25 cellular contexts compared by ENCODE assay signal in the genomic region with DNA sequence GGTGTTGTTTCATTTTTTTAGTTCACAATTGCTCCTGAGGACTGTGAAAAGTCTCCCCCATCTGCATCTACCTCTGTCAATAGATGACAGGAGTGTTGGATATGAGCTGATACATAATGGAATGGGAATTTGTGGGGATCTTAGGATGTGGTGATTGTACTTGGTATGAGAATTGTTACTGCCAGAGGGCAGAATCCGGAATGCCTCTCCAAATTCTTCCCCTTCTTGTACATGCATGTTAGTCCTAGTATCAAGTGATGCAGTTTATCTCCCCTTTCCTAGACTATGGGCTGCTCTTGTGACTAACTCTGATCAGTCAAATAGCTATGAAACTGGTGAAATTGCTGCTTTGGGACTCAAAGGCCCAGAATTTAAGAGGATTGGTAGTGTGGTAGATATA. TPM values are rescaled to one million over a fixed set of nuclear protein-coding genes. Genes with fewer than 3 reads are reported as not detected.
"Had no signal": no experiment of that assay in that cellular context is flagged by ENCODE, and none has a peak within 500 bp of the region (broad histone marks: within the 10 kb centered on the region; RNA-seq: fewer than 3 reads in every experiment).

No MANE protein-coding gene starts in this region.

- H3K27ac Mint-ChIP-seq: naive thymus-derived CD4-positive, alpha-beta T cell; natural killer cell treated with Interleukin-12 subunit alpha and Interleukin-12 subunit beta and Interleukin-15 and Interleukin-18, amount 100 ng/mL, for 72 hours; progenitor cell of endocrine pancreas; stimulated activated naive B cell treated with anti-CD40 and anti-IgM and Interleukin-4, amounts not matched to agents 10 μg/mL and 1 μg/mL and 100 μg/mL, for 72 hours; type B pancreatic cell had no signal

- H3K4me3 ChIP-seq: hepatocyte, left ventricle myocardium inferior, lung, mucosa of descending colon, pancreas, right atrium auricular region, skin epidermis, suprapubic skin, thoracic aorta, tibial artery, uterus had no signal

- ATAC-seq: mucosa of descending colon; naive thymus-derived CD4-positive, alpha-beta T cell; natural killer cell treated with Interleukin-12 subunit alpha and Interleukin-12 subunit beta and Interleukin-15 and Interleukin-18, amount 100 ng/mL, for 72 hours; pancreas; sciatic nerve; stimulated activated naive B cell treated with anti-CD40 and anti-IgM and Interleukin-4, amounts not matched to agents 10 μg/mL and 1 μg/mL and 100 μg/mL, for 72 hours; stimulated activated naive CD8-positive, alpha-beta T cell treated with anti-CD3 and anti-CD28 coated beads, Interleukin-15, Interleukin-2, amounts not matched to agents 100 U/mL and 50 U/mL, for 24 hours had no signal

- H3K4me3 Mint-ChIP-seq: naive thymus-derived CD4-positive, alpha-beta T cell; natural killer cell treated with Interleukin-12 subunit alpha and Interleukin-12 subunit beta and Interleukin-15 and Interleukin-18, amount 100 ng/mL, for 72 hours; stimulated activated naive B cell treated with anti-CD40 and anti-IgM and Interleukin-4, amounts not matched to agents 10 μg/mL and 1 μg/mL and 100 μg/mL, for 72 hours; type B pancreatic cell had no signal

- H3K9me3 ChIP-seq: mucosa of descending colon, pancreas, right atrium auricular region, suprapubic skin, thoracic aorta, tibial artery, uterus had no signal

- FAIRE-seq: pancreas had no signal

- H3K4me1 ChIP-seq: left ventricle myocardium inferior, pancreas, right atrium auricular region, suprapubic skin, tibial artery, uterus had no signal

- H3K9me3 Mint-ChIP-seq: type B pancreatic cell had no signal

- H3K4me2 ChIP-seq: hepatocyte had no signal

- DNase-seq: islet precursor cell; left ventricle myocardium inferior; midbrain; mucosa of descending colon; naive thymus-derived CD4-positive, alpha-beta T cell; nucleus accumbens; pancreas; stimulated activated CD4-positive, alpha-beta T cell treated with anti-CD3 and anti-CD28 coated beads, Interleukin-12 subunit alpha, Interleukin-12 subunit beta, amount 100 ng/mL, for 4 hours; stimulated activated CD4-positive, alpha-beta T cell treated with anti-CD3 and anti-CD28 coated beads, Interleukin-15, amount 100 ng/mL, for 24 hours; stimulated activated CD4-positive, alpha-beta T cell treated with anti-CD3 and anti-CD28 coated beads, Interleukin-2, amount 100 ng/mL, for 24 hours; stimulated activated CD4-positive, alpha-beta T cell treated with anti-CD3 and anti-CD28 coated beads, Interleukin-4, amount 100 ng/mL, for 1 hour; stimulated activated naive B cell treated with anti-CD40 and anti-IgM and Interleukin-4, amounts not matched to agents 10 μg/mL and 1 μg/mL and 100 μg/mL, for 72 hours; stimulated activated naive CD8-positive, alpha-beta T cell treated with anti-CD3 and anti-CD28 coated beads, Interleukin-15, Interleukin-2, amounts not matched to agents 100 U/mL and 50 U/mL, for 24 hours; tibial artery; uterus had no signal

- H2AFZ ChIP-seq: hepatocyte had no signal

- H3K27me3 ChIP-seq: hepatocyte, pancreas, right atrium auricular region, suprapubic skin, tibial artery, uterus had no signal

- H3K36me3 Mint-ChIP-seq: naive thymus-derived CD4-positive, alpha-beta T cell; natural killer cell treated with Interleukin-12 subunit alpha and Interleukin-12 subunit beta and Interleukin-15 and Interleukin-18, amount 100 ng/mL, for 72 hours; stimulated activated naive B cell treated with anti-CD40 and anti-IgM and Interleukin-4, amounts not matched to agents 10 μg/mL and 1 μg/mL and 100 μg/mL, for 72 hours; type B pancreatic cell had no signal

- H3K36me3 ChIP-seq: left ventricle myocardium inferior, pancreas, right atrium auricular region, suprapubic skin, thoracic aorta, tibial artery, uterus had no signal

- H3K27me3 Mint-ChIP-seq: naive thymus-derived CD4-positive, alpha-beta T cell; natural killer cell treated with Interleukin-12 subunit alpha and Interleukin-12 subunit beta and Interleukin-15 and Interleukin-18, amount 100 ng/mL, for 72 hours; progenitor cell of endocrine pancreas; stimulated activated naive B cell treated with anti-CD40 and anti-IgM and Interleukin-4, amounts not matched to agents 10 μg/mL and 1 μg/mL and 100 μg/mL, for 72 hours; type B pancreatic cell had no signal

- H3K79me2 ChIP-seq: hepatocyte had no signal

- H3K4me1 Mint-ChIP-seq: naive thymus-derived CD4-positive, alpha-beta T cell; stimulated activated naive B cell treated with anti-CD40 and anti-IgM and Interleukin-4, amounts not matched to agents 10 μg/mL and 1 μg/mL and 100 μg/mL, for 72 hours had no signal

- H3K27ac ChIP-seq: hepatocyte, left ventricle myocardium inferior, pancreas, right atrium auricular region, suprapubic skin, thoracic aorta, tibial artery, uterus had no signal

RNA-seq across cellular contexts. Expression of a gene that starts 24.8 kb away (rescaled TPM):
- total RNA-seq: natural killer cell treated with Interleukin-12 subunit alpha and Interleukin-12 subunit beta and Interleukin-15 and Interleukin-18, amount 100 ng/mL, for 72 hours had no signal
- polyA plus RNA-seq: naive thymus-derived CD4-positive, alpha-beta T cell had no signal
